19 cellular contexts compared by ENCODE assay signal in genomic region chr2:212683346-212683745, GRCh38.
DNase-seq lines count a peak whose midpoint lies in the region; ATAC-seq, FAIRE-seq and TF ChIP-seq lines count a peak whose summit lies in the region.
"Had no signal": no experiment of that assay in that cellular context is flagged by ENCODE, and none has a peak within 500 bp of the region (broad histone marks: within the 10 kb centered on the region; RNA-seq: fewer than 3 reads in every experiment).

No MANE protein-coding gene starts in this region.

- no peak overlapping the region for H3K27ac Mint-ChIP-seq in immature natural killer cell
- H3K27ac Mint-ChIP-seq: activated naive CD4-positive, alpha-beta T cell treated with anti-CD3 and anti-CD28 coated beads, Interleukin-2, amount 50 U/mL, for 72 hours; activated T-cell treated with anti-CD3 and anti-CD28 coated beads, Interleukin-2, amount 50 U/mL, for 72 hours had no signal

- TF ChIP-seq CTCF in fibroblast of mammary gland (conservative IDR thresholded peaks at IDR 0.05; ENCODE audit: control insufficient read depth, insufficient read depth, low read depth, low read length), result no peak
- no peak for TF ChIP-seq CTCF in smooth muscle cell (IDR thresholded peaks at IDR 0.05; ENCODE audit: borderline replicate concordance, insufficient read depth, poor library complexity, severe bottlenecking)
- no peak for TF ChIP-seq CTCF in OCI-LY7 (conservative IDR thresholded peaks at IDR 0.05; ENCODE audit: low read length)

- no peaks in the 10 kb centered on the region for H3K36me3 Mint-ChIP-seq in immature natural killer cell
- H3K36me3 Mint-ChIP-seq: activated naive CD4-positive, alpha-beta T cell treated with anti-CD3 and anti-CD28 coated beads, Interleukin-2, amount 50 U/mL, for 72 hours had no signal

- POLR2A ChIA-PET in OCI-LY7 (lab: Charles Lee), result no interaction called here

- H3K4me2 ChIP-seq in smooth muscle cell, result no peak overlapping the region
- H3K4me2 ChIP-seq in OCI-LY7 (ENCODE audit: low read length), result no peak overlapping the region

- 63% methylated on average over 2 of the region's 2 CpGs for WGBS in smooth muscle cell (ENCODE audit: low lambda C conversion rate)

- no peak overlapping the region for H3K4me3 Mint-ChIP-seq in immature natural killer cell
- H3K4me3 Mint-ChIP-seq: activated T-cell treated with anti-CD3 and anti-CD28 coated beads, Interleukin-2, amount 50 U/mL, for 72 hours had no signal

- BruUV-seq in OCI-LY7 (replicated peaks; lab: Mats Ljungman, UMichigan), result no TSS peak

- H3K4me1 ChIP-seq in smooth muscle cell (ENCODE audit: low read depth) (no peaks in the 10 kb centered on the region), OCI-LY7 (ENCODE audit: insufficient read depth, low read length, poor library complexity, severe bottlenecking) (peaks cover 5% of the 10 kb centered on the region)
- H3K4me1 ChIP-seq: SJCRH30 had no signal

- peaks cover 0 to 9% (median 1%) of the 10 kb centered on the region in 3 donors for H3K27me3 Mint-ChIP-seq in immature natural killer cell (ENCODE audit: low read depth in 3 of 3)

- H3K9me2 ChIP-seq in OCI-LY7 (ENCODE audit: insufficient read depth, low read length), result no peaks in the 10 kb centered on the region

- H3K9me3 ChIP-seq in smooth muscle cell (replicated peaks; ENCODE audit: low read depth), result no peaks in the 10 kb centered on the region
- no peaks in the 10 kb centered on the region for H3K9me3 ChIP-seq in OCI-LY7 (ENCODE audit: low read length)
- H3K9me3 ChIP-seq: breast epithelium, SJCRH30 had no signal

- H3K4me1 Mint-ChIP-seq in immature natural killer cell, result peaks cover 3 to 5% of the 10 kb centered on the region in 2 donors

- H3K9ac ChIP-seq in smooth muscle cell (ENCODE audit: low read depth), result no peak overlapping the region

- H3F3A ChIP-seq in smooth muscle cell (ENCODE audit: low read depth), result no peaks in the 10 kb centered on the region

- no peaks in the 10 kb centered on the region for H3K79me2 ChIP-seq in smooth muscle cell (ENCODE audit: low read depth)
- no peaks in the 10 kb centered on the region for H3K79me2 ChIP-seq in OCI-LY7 (ENCODE audit: insufficient read depth, low read depth, low read length)

- TF ChIP-seq POLR2A in H54 (IDR thresholded peaks at IDR 0.05; ENCODE audit: low read depth, low read length), result no peak

- H3K27ac ChIP-seq in smooth muscle cell (ENCODE audit: low read depth) (no peak overlapping the region), OCI-LY7 (ENCODE audit: low read depth, low read length, poor library complexity, severe bottlenecking) (no peak overlapping the region)
- H3K27ac ChIP-seq: breast epithelium, SJCRH30 had no signal

- 0 out of 3 replicates have a peak, but pooled peaks have one; percentile 49 for ATAC-seq in SK-N-SH treated with all-trans-retinoic acid at 6 μM for 48 hours
- ATAC-seq: activated CD4-positive, CD25-positive, alpha-beta regulatory T cell treated with anti-CD3 and anti-CD28 coated beads, Interleukin-2, amount 50 U/mL, for 24 hours; activated naive CD4-positive, alpha-beta T cell treated with anti-CD3 and anti-CD28 coated beads, Interleukin-2, amount 50 U/mL, for 72 hours; activated T-cell treated with anti-CD3 and anti-CD28 coated beads, Interleukin-2, amount 50 U/mL, for 72 hours; HCT116; left lobe of liver had no signal

- peaks cover 0 to 2% (median 0%) of the 10 kb centered on the region in 6 donors for H3K9me3 Mint-ChIP-seq in immature natural killer cell
- H3K9me3 Mint-ChIP-seq: activated naive CD4-positive, alpha-beta T cell treated with anti-CD3 and anti-CD28 coated beads, Interleukin-2, amount 50 U/mL, for 72 hours; activated T-cell treated with anti-CD3 and anti-CD28 coated beads, Interleukin-2, amount 50 U/mL, for 72 hours had no signal

- FAIRE-seq in H54 (lab: Jason Lieb, UNC), result peak; percentile 71
- FAIRE-seq: GM18507 had no signal

- CTCF ChIA-PET in OCI-LY7 (lab: Charles Lee; ENCODE audit: unreplicated experiment), result no interaction called here

- H3K4me3 ChIP-seq in fibroblast of mammary gland (ENCODE audit: control insufficient read depth, low read depth, low read length) (no peak overlapping the region), smooth muscle cell (no peak overlapping the region), OCI-LY7 (ENCODE audit: low read depth, low read length, poor library complexity, severe bottlenecking) (no peak overlapping the region)
- H3K4me3 ChIP-seq: breast epithelium, SJCRH30 had no signal

- H4K20me1 ChIP-seq in smooth muscle cell (ENCODE audit: low read depth), result no peaks in the 10 kb centered on the region
- no peaks in the 10 kb centered on the region for H4K20me1 ChIP-seq in OCI-LY7 (ENCODE audit: insufficient read depth, low read length)

- H3K36me3 ChIP-seq in smooth muscle cell (ENCODE audit: low read depth) (no peaks in the 10 kb centered on the region), OCI-LY7 (ENCODE audit: insufficient read depth, low read length) (no peaks in the 10 kb centered on the region)
- H3K36me3 ChIP-seq: breast epithelium, SJCRH30 had no signal

- H2AFZ ChIP-seq in smooth muscle cell (ENCODE audit: low read depth) (peak overlapping the region; percentile 64), OCI-LY7 (ENCODE audit: low read length) (no peak overlapping the region)

- no peak for DNase-seq in H54 (ENCODE audit: insufficient read length, low spot score)
- peak; percentile 28 for DNase-seq in fibroblast of mammary gland (ENCODE audit: low read depth)
- no peak for DNase-seq in smooth muscle cell (lab: John Stamatoyannopoulos, UW; ENCODE audit: unreplicated experiment)
- DNase-seq in CD1c-positive myeloid dendritic cell (ENCODE audit: extremely low spot score), result no peak
- DNase-seq in OCI-LY7 (ENCODE audit: low spot score), result no peak
- no peak for DNase-seq in DMS 273 (lab: John Stamatoyannopoulos, UW; ENCODE audit: unreplicated experiment)
- DNase-seq in immature natural killer cell, result no peak
- DNase-seq: activated CD8-positive, alpha-beta memory T cell treated with anti-CD3 and anti-CD28 coated beads for 24 hours; activated T-cell treated with anti-CD3 and anti-CD28 coated beads, Interleukin-2, amount 50 U/mL, for 72 hours; C1 segment of cervical spinal cord; effector CD4-positive, alpha-beta T cell; SJCRH30 had no signal

- intact Hi-C loops in OCI-LY7 (cut with micrococcal nuclease; ENCODE audit: unreplicated experiment), result no loop called here

- H3K27me3 ChIP-seq in smooth muscle cell (ENCODE audit: low read depth), result no peaks in the 10 kb centered on the region
- H3K27me3 ChIP-seq: breast epithelium, SJCRH30 had no signal

TF ChIP-seq in SK-N-SH treated with all-trans-retinoic acid at 6 μM for 48 hours, 23 proteins besides CTCF, POLR2A, EP300 and RAD21:
- TF ChIP-seq PPARA (CRISPR knock-in tag; IDR thresholded peaks at IDR 0.05; ENCODE audit: borderline replicate concordance), result no peak
- TF ChIP-seq ZNF565 (CRISPR knock-in tag; conservative IDR thresholded peaks at IDR 0.05; ENCODE audit: low read depth), result no peak
- TF ChIP-seq ZNF8 (CRISPR knock-in tag; IDR thresholded peaks at IDR 0.05), result no peak
- no peak for TF ChIP-seq CREB5 (CRISPR knock-in tag; IDR thresholded peaks at IDR 0.05; ENCODE audit: low read depth)
- TF ChIP-seq TCF4 (CRISPR knock-in tag; IDR thresholded peaks at IDR 0.05; ENCODE audit: borderline replicate concordance), result no peak
- no peak for TF ChIP-seq OSR1 (CRISPR knock-in tag; IDR thresholded peaks at IDR 0.05)
- TF ChIP-seq GLIS3 (CRISPR knock-in tag; IDR thresholded peaks at IDR 0.05), result no peak
TF ChIP-seq in SK-N-SH treated with all-trans-retinoic acid at 6 μM for 48 hours: peak in this region for 0.
